Comparison of ENCODE assay signal across 28 cellular contexts in genomic region chr2:96427169-96427568, GRCh38.
"Had no signal": no experiment of that assay in that cellular context is flagged by ENCODE, and none has a peak within 500 bp of the region (broad histone marks: within the 10 kb centered on the region; RNA-seq: fewer than 3 reads in every experiment).

No MANE protein-coding gene starts in this region.

- H3K9me3 ChIP-seq: ascending aorta, gastroesophageal sphincter, lower lobe of right lung, mucosa of descending colon, ovary, prostate gland, thoracic aorta, uterus had no signal

- H3K4me3 ChIP-seq: ascending aorta, gastroesophageal sphincter, hepatocyte, lower lobe of right lung, mucosa of descending colon, ovary, prostate gland, skin epidermis, thoracic aorta, uterus had no signal

- H3K27me3 ChIP-seq: ascending aorta, hepatocyte, ovary, uterus had no signal

- DNase-seq: activated CD4-positive, alpha-beta T cell treated with anti-CD3 and anti-CD28 coated beads for 1 hour; activated CD8-positive, alpha-beta T cell treated with anti-CD3 and anti-CD28 coated beads, Interleukin-2, amount 10 ng/mL, durations not matched to agents 7 days and 5 days; activated effector memory CD4-positive, alpha-beta T cell treated with Interleukin-2 at 50 U/mL for 16 hours; activated naive CD4-positive, alpha-beta T cell treated with anti-CD3 and anti-CD28 coated beads, Interleukin-2, amount 10 ng/mL, durations not matched to agents 7 days and 5 days; activated naive CD8-positive, alpha-beta T cell treated with anti-CD3 and anti-CD28 coated beads, Interleukin-2, amount 10 ng/mL, durations not matched to agents 7 days and 5 days; cortex of kidney; effector memory CD8-positive, alpha-beta T cell; left colon; lower lobe of right lung; mucosa of descending colon; nephron progenitor cell; ovary; retina; stimulated activated CD4-positive, alpha-beta T cell treated with anti-CD3 and anti-CD28 coated beads, Interleukin-4, amount 100 ng/mL, for 24 hours; T-cell; uterus had no signal

- H3K27ac ChIP-seq: ascending aorta, gastroesophageal sphincter, hepatocyte, lower lobe of right lung, ovary, prostate gland, skin epidermis, thoracic aorta, uterus had no signal

- H3K4me1 ChIP-seq: lower lobe of right lung, prostate gland, uterus had no signal

- H3K4me3 Mint-ChIP-seq: activated CD8-positive, alpha-beta memory T cell treated with anti-CD3 and anti-CD28 coated beads, Interleukin-2, amount 10 ng/mL, durations not matched to agents 7 days and 5 days; activated CD8-positive, alpha-beta T cell treated with anti-CD3 and anti-CD28 coated beads, Interleukin-2, amount 10 ng/mL, durations not matched to agents 7 days and 5 days; activated naive CD4-positive, alpha-beta T cell treated with anti-CD3 and anti-CD28 coated beads, Interleukin-2, amount 10 ng/mL, durations not matched to agents 7 days and 5 days; activated naive CD8-positive, alpha-beta T cell treated with anti-CD3 and anti-CD28 coated beads, Interleukin-2, amount 10 ng/mL, durations not matched to agents 7 days and 5 days; brain; effector memory CD8-positive, alpha-beta T cell; nephron progenitor cell; stimulated activated naive CD8-positive, alpha-beta T cell treated with anti-CD3 and anti-CD28 coated beads, Interleukin-15, Interleukin-2, amounts not matched to agents 100 ng/mL and 50 ng/mL, for 24 hours; T-cell; WTC11 had no signal

- H3K79me2 ChIP-seq: hepatocyte had no signal

- H3K36me3 Mint-ChIP-seq: brain; stimulated activated effector memory CD8-positive, alpha-beta T cell treated with anti-CD3 and anti-CD28 coated beads, Interleukin-12 subunit alpha, Interleukin-12 subunit beta, amount 100 ng/mL, for 72 hours; T-cell had no signal

- H3K9me3 Mint-ChIP-seq: effector memory CD8-positive, alpha-beta T cell; stimulated activated effector memory CD8-positive, alpha-beta T cell treated with anti-CD3 and anti-CD28 coated beads, Interleukin-12 subunit alpha, Interleukin-12 subunit beta, amount 100 ng/mL, for 72 hours had no signal

- H3K4me2 ChIP-seq: hepatocyte had no signal

- ATAC-seq: activated CD8-positive, alpha-beta T cell treated with anti-CD3 and anti-CD28 coated beads, Interleukin-2, amount 10 ng/mL, durations not matched to agents 7 days and 5 days; gastroesophageal sphincter; left colon; sciatic nerve; T-cell; WTC11 had no signal

- H3K36me3 ChIP-seq: ascending aorta, gastroesophageal sphincter, lower lobe of right lung, ovary, prostate gland, thoracic aorta, uterus had no signal

- H2AFZ ChIP-seq: hepatocyte had no signal

- H3K27ac Mint-ChIP-seq: activated CD8-positive, alpha-beta memory T cell treated with anti-CD3 and anti-CD28 coated beads, Interleukin-2, amount 10 ng/mL, durations not matched to agents 7 days and 5 days; activated CD8-positive, alpha-beta T cell treated with anti-CD3 and anti-CD28 coated beads, Interleukin-2, amount 10 ng/mL, durations not matched to agents 7 days and 5 days; activated naive CD4-positive, alpha-beta T cell treated with anti-CD3 and anti-CD28 coated beads, Interleukin-2, amount 10 ng/mL, durations not matched to agents 7 days and 5 days; activated naive CD8-positive, alpha-beta T cell treated with anti-CD3 and anti-CD28 coated beads, Interleukin-2, amount 10 ng/mL, durations not matched to agents 7 days and 5 days; effector memory CD8-positive, alpha-beta T cell; nephron progenitor cell; stimulated activated naive CD8-positive, alpha-beta T cell treated with anti-CD3 and anti-CD28 coated beads, Interleukin-15, Interleukin-2, amounts not matched to agents 100 ng/mL and 50 ng/mL, for 24 hours; T-cell; WTC11 had no signal
